Comparison of ENCODE assay signal across 14 cellular contexts in genomic region chr5:168991311-168991710, GRCh38.
"Had no signal": no experiment of that assay in that cellular context is flagged by ENCODE, and none has a peak within 500 bp of the region (broad histone marks: within the 10 kb centered on the region; RNA-seq: fewer than 3 reads in every experiment).

No MANE protein-coding gene starts in this region.

- H3K9me3 Mint-ChIP-seq: activated T-helper 1 cell treated with anti-CD3 and anti-CD28 coated beads, Interleukin-12 subunit alpha, Interleukin-12 subunit beta, Interleukin-2, Interleukin-4 antibody, amounts not matched to agents 30 ng/mL and 10 ng/mL and 1 ng/mL, durations not matched to agents 14 hours and 24 hours and 36 hours; neural progenitor cell; stimulated activated naive B cell treated with anti-CD40 and anti-IgM and Interleukin-4, amounts not matched to agents 10 μg/mL and 1 μg/mL and 100 μg/mL, for 72 hours; T-helper 2 cell treated with Interferon-gamma antibody and Interleukin-4, amounts not matched to agents 5 μg/mL and 100 μg/mL, for 36 hours had no signal

- H3K4me3 Mint-ChIP-seq: activated T-helper 1 cell treated with anti-CD3 and anti-CD28 coated beads, Interleukin-12 subunit alpha, Interleukin-12 subunit beta, Interleukin-2, Interleukin-4 antibody, amounts not matched to agents 30 ng/mL and 10 ng/mL and 1 ng/mL, durations not matched to agents 14 hours and 24 hours and 36 hours; neural progenitor cell; stimulated activated naive B cell treated with anti-CD40 and anti-IgM and Interleukin-4, amounts not matched to agents 10 μg/mL and 1 μg/mL and 100 μg/mL, for 72 hours; T-helper 2 cell treated with Interferon-gamma antibody and Interleukin-4, amounts not matched to agents 5 μg/mL and 100 μg/mL, for 36 hours had no signal

- H3K4me2 ChIP-seq: neural progenitor cell had no signal

- H3K27me3 ChIP-seq: neural progenitor cell, ovary, tibial nerve had no signal

- DNase-seq: activated naive CD4-positive, alpha-beta T cell treated with Interleukin-2 at 50 U/mL for 16 hours; anterior cingulate cortex; effector CD8-positive, alpha-beta T cell; esophagus squamous epithelium; glutamatergic neuron; ovary; stimulated activated CD4-positive, alpha-beta T cell treated with anti-CD3 and anti-CD28 coated beads, Interleukin-2, amount 100 ng/mL, for 48 hours; stimulated activated naive B cell treated with anti-CD40 and anti-IgM and Interleukin-4, amounts not matched to agents 10 μg/mL and 1 μg/mL and 100 μg/mL, for 72 hours had no signal

- H3K27ac Mint-ChIP-seq: activated T-helper 1 cell treated with anti-CD3 and anti-CD28 coated beads, Interleukin-12 subunit alpha, Interleukin-12 subunit beta, Interleukin-2, Interleukin-4 antibody, amounts not matched to agents 30 ng/mL and 10 ng/mL and 1 ng/mL, durations not matched to agents 14 hours and 24 hours and 36 hours; stimulated activated naive B cell treated with anti-CD40 and anti-IgM and Interleukin-4, amounts not matched to agents 10 μg/mL and 1 μg/mL and 100 μg/mL, for 72 hours; T-helper 2 cell treated with Interferon-gamma antibody and Interleukin-4, amounts not matched to agents 5 μg/mL and 100 μg/mL, for 36 hours had no signal

- H3K9ac ChIP-seq: neural progenitor cell had no signal

- H3K9me3 ChIP-seq: esophagus squamous epithelium, ovary, tibial nerve had no signal

- ATAC-seq: activated CD4-positive, CD25-positive, alpha-beta regulatory T cell treated with anti-CD3 and anti-CD28 coated beads, Interleukin-2, amount 50 U/mL, for 24 hours; stimulated activated naive B cell treated with anti-CD40 and anti-IgM and Interleukin-4, amounts not matched to agents 10 μg/mL and 1 μg/mL and 100 μg/mL, for 72 hours had no signal

- H3K27ac ChIP-seq: esophagus squamous epithelium, neural progenitor cell, ovary had no signal

- FAIRE-seq: endothelial cell of umbilical vein had no signal

- H3K36me3 Mint-ChIP-seq: neural progenitor cell; stimulated activated naive B cell treated with anti-CD40 and anti-IgM and Interleukin-4, amounts not matched to agents 10 μg/mL and 1 μg/mL and 100 μg/mL, for 72 hours had no signal

- H2AFZ ChIP-seq: neural progenitor cell had no signal

- H3K4me3 ChIP-seq: esophagus squamous epithelium, neural progenitor cell, ovary, tibial nerve had no signal

- H3K36me3 ChIP-seq: esophagus squamous epithelium, neural progenitor cell, ovary, tibial nerve had no signal
